9 cellular contexts compared by ENCODE assay signal in the genomic region with DNA sequence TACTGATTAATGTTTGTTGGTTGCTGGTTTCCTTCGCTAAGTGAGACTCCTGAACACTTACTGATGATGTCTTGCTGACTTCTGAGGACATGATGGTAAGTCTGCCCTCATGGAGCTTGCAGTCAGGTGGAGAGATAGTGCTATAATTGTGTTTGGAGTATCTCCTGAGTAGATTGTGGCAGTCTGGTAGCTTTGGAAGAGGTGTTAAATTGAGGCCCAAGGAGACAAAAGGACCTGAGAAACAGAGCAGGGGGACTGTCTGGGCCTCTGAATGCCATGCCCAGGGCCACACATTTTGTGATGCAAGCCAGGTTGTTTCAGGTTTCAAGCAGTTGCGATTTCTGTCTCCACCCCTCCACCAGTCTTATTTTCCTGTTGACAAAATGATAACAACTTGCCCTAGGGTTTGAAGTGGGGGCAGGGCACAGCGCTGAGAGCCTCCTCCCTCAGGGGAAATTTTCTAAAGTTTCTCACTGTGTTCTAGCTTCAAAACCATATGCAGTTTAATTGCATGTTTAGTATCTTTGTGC. TPM values are rescaled to one million over a fixed set of nuclear protein-coding genes. Genes with fewer than 3 reads are reported as not detected.
DNase-seq lines count a peak whose midpoint lies in the region; ATAC-seq and TF ChIP-seq lines count a peak whose summit lies in the region.
"Had no signal": no experiment of that assay in that cellular context is flagged by ENCODE, and none has a peak within 500 bp of the region (broad histone marks: within the 10 kb centered on the region; RNA-seq: fewer than 3 reads in every experiment).

No MANE protein-coding gene starts in this region.

- H3K4me3 ChIP-seq in right lobe of liver, result no peak overlapping the region

- H3K4me1 Mint-ChIP-seq in type B pancreatic cell (ENCODE audit: unreplicated experiment), result peaks cover 82% of the 10 kb centered on the region

- H3K27ac ChIP-seq in right lobe of liver, result peak overlapping the region in 1 of 3 donors; percentile 12

- no peaks in the 10 kb centered on the region for H3K36me3 ChIP-seq in right lobe of liver

- H3K27ac Mint-ChIP-seq in type B pancreatic cell, result peak overlapping the region; percentile 29

- DNase-seq in activated CD8-positive, alpha-beta memory T cell treated with anti-CD3 and anti-CD28 coated beads for 24 hours, result peak; percentile 74
- DNase-seq in activated CD8-positive, alpha-beta memory T cell treated with anti-CD3 and anti-CD28 coated beads, Interleukin-2, amount 50 U/mL, for 48 hours, result no peak
- peak; percentile 39 for DNase-seq in activated CD8-positive, alpha-beta memory T cell treated with anti-CD3 and anti-CD28 coated beads, Interleukin-2, amount 50 U/mL, for 4 hours
- peak in 1 of 3 donors; percentile 51 for DNase-seq in right lobe of liver
- no peak for DNase-seq in type B pancreatic cell (ENCODE audit: extremely low spot score, unreplicated experiment)
- DNase-seq in C1 segment of cervical spinal cord (lab: John Stamatoyannopoulos, UW), result no peak
- DNase-seq: KBM-7 had no signal

- peaks cover 0 to 40% (median 6%) of the 10 kb centered on the region in 4 donors for H3K4me1 ChIP-seq in right lobe of liver

- ATAC-seq in right lobe of liver, result peak; percentile 61 to 77 (median 70)
- no peak for ATAC-seq in HG02759 (IDR thresholded peaks at IDR 0.05; ENCODE audit: unreplicated experiment)
- no peak for ATAC-seq in HG03045 (IDR thresholded peaks at IDR 0.05; ENCODE audit: unreplicated experiment)

- H3K9me3 ChIP-seq in right lobe of liver, result no peaks in the 10 kb centered on the region

- TF ChIP-seq POLR2A in right lobe of liver (IDR thresholded peaks at IDR 0.05), result no peak

- H3K9me3 Mint-ChIP-seq in type B pancreatic cell, result peaks cover 6% of the 10 kb centered on the region

- peaks cover 43% of the 10 kb centered on the region for H3K36me3 Mint-ChIP-seq in type B pancreatic cell

- no peaks in the 10 kb centered on the region for H3K27me3 Mint-ChIP-seq in type B pancreatic cell

- H3K4me3 Mint-ChIP-seq in type B pancreatic cell, result peak overlapping the region; percentile 36

- intact Hi-C loops in right lobe of liver (cut with DNase I), result no loop called here

- WGBS in right lobe of liver (ENCODE audit: insufficient coverage, low coverage, low lambda C conversion rate, missing lambda C conversion rate), result 55% methylated on average over 2 of the region's 3 CpGs

- no peaks in the 10 kb centered on the region for H3K27me3 ChIP-seq in right lobe of liver

- no peak for TF ChIP-seq CTCF in right lobe of liver (IDR thresholded peaks at IDR 0.05)
- no peak for TF ChIP-seq CTCF in type B pancreatic cell (conservative IDR thresholded peaks at IDR 0.05)

RNA-seq across cellular contexts. Expression of a gene that starts 16.7 kb away (rescaled TPM):
- total RNA-seq in right lobe of liver (10 to 100 TPM in 5 of 6 experiments, 1 to 10 TPM in 1; 9.2 to 34.0 (median 14.4) TPM), type B pancreatic cell (ENCODE audit: low replicate concordance) (52.0 and 59.0 TPM in 2 replicates)

Comparison
In these comparisons a context has a peak if more than half of its experiments do, and no peak if none do; other contexts are left out.
1. DNase-seq: peak in activated CD8-positive, alpha-beta memory T cell treated with anti-CD3 and anti-CD28 coated beads for 24 hours (single experiment) and activated CD8-positive, alpha-beta memory T cell treated with anti-CD3 and anti-CD28 coated beads, Interleukin-2, amount 50 U/mL, for 4 hours (single experiment); none in activated CD8-positive, alpha-beta memory T cell treated with anti-CD3 and anti-CD28 coated beads, Interleukin-2, amount 50 U/mL, for 48 hours (single experiment), type B pancreatic cell (single experiment) and C1 segment of cervical spinal cord (0 of 14).
2. ATAC-seq: peak in right lobe of liver (4 of 4); none in HG02759 (single experiment) and HG03045 (single experiment).